2 cellular contexts compared by ENCODE assay signal in the genomic region with DNA sequence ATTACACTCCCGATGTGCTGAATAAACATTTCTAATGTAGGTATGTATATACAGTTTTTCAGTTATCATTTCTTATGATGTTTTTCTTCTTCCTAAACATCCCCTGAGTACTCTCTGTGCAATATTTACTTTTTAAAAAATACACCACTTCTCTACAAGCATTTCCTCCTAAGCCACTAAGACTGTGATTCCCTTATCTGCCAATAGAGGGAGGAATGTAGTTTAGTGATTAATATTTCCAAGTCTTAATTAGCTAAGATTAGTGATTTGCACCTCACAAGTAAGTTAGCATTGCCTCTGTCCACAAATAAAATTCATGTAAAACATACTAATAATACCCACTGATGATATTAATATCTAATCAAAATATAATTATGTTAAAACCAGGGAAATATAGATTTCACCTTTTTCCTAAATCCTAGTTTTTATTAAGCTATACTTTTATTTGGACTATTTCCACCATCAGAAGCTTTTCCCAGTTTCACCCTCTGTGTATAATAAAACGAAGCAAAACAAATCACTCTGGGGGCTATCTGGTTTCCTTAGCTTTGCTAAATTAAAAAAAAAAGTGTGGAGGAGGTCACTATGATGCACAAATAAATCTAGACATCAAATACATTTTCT.
TF ChIP-seq lines count a peak whose summit lies in the region.

No MANE protein-coding gene starts in this region.

TF ChIP-seq in SK-N-SH, 30 proteins besides CTCF, POLR2A, EP300 and RAD21 (continued from another document):
- TF ChIP-seq REST (IDR thresholded peaks at IDR 0.05; ENCODE audit: low read depth, low read length) = no peak
- TF ChIP-seq NFIC (IDR thresholded peaks at IDR 0.05; ENCODE audit: borderline replicate concordance) = no peak
- no peak for TF ChIP-seq EZH2phosphoT487 (IDR thresholded peaks at IDR 0.05; ENCODE audit: borderline replicate concordance, low read depth)
- no peak for TF ChIP-seq SIN3A (IDR thresholded peaks at IDR 0.05; ENCODE audit: borderline replicate concordance, low read depth, low read length)
- no peak for TF ChIP-seq MEF2A (IDR thresholded peaks at IDR 0.05; ENCODE audit: borderline replicate concordance, low read depth)
- no peak for TF ChIP-seq MAX (IDR thresholded peaks at IDR 0.05; ENCODE audit: low read depth)
- TF ChIP-seq ELF1 (IDR thresholded peaks at IDR 0.05) = no peak
- TF ChIP-seq RFX5 (IDR thresholded peaks at IDR 0.05; ENCODE audit: low read length) = no peak
- TF ChIP-seq RXRA (IDR thresholded peaks at IDR 0.05; ENCODE audit: borderline replicate concordance, low read depth) = no peak
- no peak for TF ChIP-seq SMC3 (IDR thresholded peaks at IDR 0.05; ENCODE audit: low read depth, low read length)
- TF ChIP-seq GABPA (IDR thresholded peaks at IDR 0.05; ENCODE audit: low read depth) = no peak
- no peak for TF ChIP-seq POLR2AphosphoS5 (IDR thresholded peaks at IDR 0.05; ENCODE audit: low read depth, low read length)
TF ChIP-seq in SK-N-SH: peak in this region for 0.

TF ChIP-seq in SK-N-SH treated with all-trans-retinoic acid at 6 μM for 48 hours, 23 proteins besides CTCF, POLR2A, EP300 and RAD21 (continued from another document):
- TF ChIP-seq, protein P1, sequence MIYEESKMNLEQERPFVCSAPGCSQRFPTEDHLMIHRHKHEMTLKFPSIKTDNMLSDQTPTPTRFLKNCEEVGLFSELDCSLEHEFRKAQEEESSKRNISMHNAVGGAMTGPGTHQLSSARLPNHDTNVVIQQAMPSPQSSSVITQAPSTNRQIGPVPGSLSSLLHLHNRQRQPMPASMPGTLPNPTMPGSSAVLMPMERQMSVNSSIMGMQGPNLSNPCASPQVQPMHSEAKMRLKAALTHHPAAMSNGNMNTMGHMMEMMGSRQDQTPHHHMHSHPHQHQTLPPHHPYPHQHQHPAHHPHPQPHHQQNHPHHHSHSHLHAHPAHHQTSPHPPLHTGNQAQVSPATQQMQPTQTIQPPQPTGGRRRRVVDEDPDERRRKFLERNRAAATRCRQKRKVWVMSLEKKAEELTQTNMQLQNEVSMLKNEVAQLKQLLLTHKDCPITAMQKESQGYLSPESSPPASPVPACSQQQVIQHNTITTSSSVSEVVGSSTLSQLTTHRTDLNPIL (CRISPR knock-in tag; IDR thresholded peaks at IDR 0.05; ENCODE audit: low read depth) = no peak
- TF ChIP-seq OSR1 (CRISPR knock-in tag; IDR thresholded peaks at IDR 0.05) = no peak
- TF ChIP-seq GLIS3 (CRISPR knock-in tag; IDR thresholded peaks at IDR 0.05) = no peak
- no peak for TF ChIP-seq ZFP3 (CRISPR knock-in tag; IDR thresholded peaks at IDR 0.05)
